21 cellular contexts compared by ENCODE assay signal in the genomic region with DNA sequence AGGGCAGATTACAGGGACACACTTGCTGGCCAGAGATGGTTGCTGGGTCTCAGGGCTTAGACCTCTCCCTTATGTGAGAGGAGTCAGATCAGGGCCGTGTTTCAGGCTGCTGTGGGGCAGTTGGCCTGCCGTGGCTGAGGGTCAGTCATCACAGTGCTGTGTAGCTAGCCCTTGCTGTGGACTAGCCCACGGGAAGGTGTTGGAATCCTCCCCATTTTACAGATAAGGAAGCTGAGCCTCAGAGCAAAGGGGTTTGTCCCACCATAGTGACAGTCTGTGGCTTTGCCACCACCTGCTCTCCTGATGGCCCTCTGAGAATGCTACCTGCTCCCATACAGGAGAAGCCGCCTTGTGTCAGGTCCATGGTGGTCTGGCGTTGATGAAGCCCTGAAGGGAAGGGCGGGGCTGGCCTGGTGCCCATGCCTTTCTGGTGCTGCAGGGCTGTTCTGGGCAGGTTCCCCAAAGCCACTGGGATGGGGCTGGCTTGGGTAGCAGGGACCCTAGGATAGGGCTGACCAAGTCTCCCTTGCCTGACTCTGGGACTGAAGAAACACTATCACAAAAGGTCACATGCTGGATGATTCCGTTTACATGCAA. TPM values are rescaled to one million over a fixed set of nuclear protein-coding genes. Genes with fewer than 3 reads are reported as not detected.
DNase-seq lines count a peak whose midpoint lies in the region; ATAC-seq, FAIRE-seq and TF ChIP-seq lines count a peak whose summit lies in the region.
"Had no signal": no experiment of that assay in that cellular context is flagged by ENCODE, and none has a peak within 500 bp of the region (broad histone marks: within the 10 kb centered on the region; RNA-seq: fewer than 3 reads in every experiment).

No MANE protein-coding gene starts in this region.

- FAIRE-seq in kidney (lab: Jason Lieb, UNC) = no peak
- FAIRE-seq: colon, D721Med, TTC549 had no signal

- intact Hi-C loops in Right ventricle myocardium inferior (cut with DNase I) (no loop called here), left cardiac atrium (cut with DNase I) (no loop called here), kidney (cut with DNase I) (no loop called here), upper lobe of right lung (cut with DNase I) (no loop called here)

- POLR2A ChIA-PET in RWPE1 (lab: Yijun Ruan, JAX; ENCODE audit: low non-redundant PET) = no interaction called here

- no peaks in the 10 kb centered on the region for H3K27me3 ChIP-seq in upper lobe of right lung
- H3K27me3 ChIP-seq: foreskin keratinocyte had no signal

- no peak overlapping the region for H3K4me3 ChIP-seq in kidney (ENCODE audit: low read length in 2 of 2)
- no peak overlapping the region for H3K4me3 ChIP-seq in upper lobe of right lung
- H3K4me3 ChIP-seq: left ventricle myocardium inferior had no signal

- H3K9ac ChIP-seq in kidney (ENCODE audit: low read length in 2 of 2) = peak overlapping the region in 1 of 2 donors; percentile 58
- H3K9ac ChIP-seq: SK-N-SH had no signal

- DNase-seq in Right ventricle myocardium inferior (ENCODE audit: missing footprints) (peak; percentile 30), left cardiac atrium (no peak), RWPE1 (ENCODE audit: low spot score) (no peak), kidney (no peak), upper lobe of right lung (peak; percentile 63), NCI-H510A (lab: John Stamatoyannopoulos, UW) (no peak), amniotic stem cell (lab: John Stamatoyannopoulos, UW) (no peak), germinal center (ENCODE audit: low spot score) (no peak)
- DNase-seq: activated CD8-positive, alpha-beta memory T cell treated with anti-CD3 and anti-CD28 coated beads for 24 hours; activated effector memory CD4-positive, alpha-beta T cell treated with anti-CD3 and anti-CD28 coated beads, Interleukin-2, amount 50 U/mL, for 16 hours; foreskin keratinocyte; HFFc6; left ventricle myocardium inferior; MM.1S; NCI-H2029; PC-3; retina; SK-N-SH had no signal

- ATAC-seq in Right ventricle myocardium inferior (no peak), left cardiac atrium (no peak), upper lobe of right lung (no peak)
- ATAC-seq: foreskin keratinocyte, PC-3 had no signal

- H3K27ac ChIP-seq in RWPE1 (peak overlapping the region; percentile 90), kidney (ENCODE audit: low read depth in 2 of 2, low read length in 2 of 2) (peak overlapping the region; percentile 4 to 71), upper lobe of right lung (no peak overlapping the region)
- H3K27ac ChIP-seq: foreskin keratinocyte, left ventricle myocardium inferior had no signal

- H3K4me1 ChIP-seq in kidney (ENCODE audit: control insufficient read depth in 1 of 2, insufficient read depth in 1 of 2, low read depth in 1 of 2, low read length in 2 of 2) = peaks cover 3 to 8% of the 10 kb centered on the region in 2 donors
- peaks cover 4% of the 10 kb centered on the region for H3K4me1 ChIP-seq in upper lobe of right lung
- H3K4me1 ChIP-seq: foreskin keratinocyte had no signal

- TF ChIP-seq CTCF in RWPE1 (conservative IDR thresholded peaks at IDR 0.05; ENCODE audit: low read depth) = no peak
- TF ChIP-seq CTCF in kidney (IDR thresholded peaks at IDR 0.05; ENCODE audit: borderline replicate concordance, extremely low read depth, insufficient read depth) = no peak
- no peak for TF ChIP-seq CTCF in upper lobe of right lung (IDR thresholded peaks at IDR 0.05)

- CTCF ChIA-PET in RWPE1 (lab: Yijun Ruan, JAX) = no interaction called here

- H3K9me3 ChIP-seq in kidney (ENCODE audit: control insufficient read depth in 1 of 2, low read length in 2 of 2) = no peaks in the 10 kb centered on the region
- H3K9me3 ChIP-seq in upper lobe of right lung = no peaks in the 10 kb centered on the region
- H3K9me3 ChIP-seq: left ventricle myocardium inferior, SK-N-SH had no signal

- H3K36me3 ChIP-seq in kidney (ENCODE audit: control insufficient read depth in 1 of 2, insufficient read depth in 2 of 2, low read length in 2 of 2) = peaks cover 10% of the 10 kb centered on the region in 2 donors
- H3K36me3 ChIP-seq in upper lobe of right lung = peaks cover 15% of the 10 kb centered on the region

RNA-seq across cellular contexts. Expression of gene FAM53A, which starts 2.4 kb away (rescaled TPM):
- total RNA-seq in Right ventricle myocardium inferior (0.49 TPM), left cardiac atrium (1 to 10 TPM; 1.3 to 1.6 TPM), kidney (2.9 TPM), upper lobe of right lung (2.8 TPM)
- 1.2 TPM for polyA plus RNA-seq in kidney (ENCODE audit: insufficient read depth, low read depth, low replicate concordance)

RNA-seq across cellular contexts. Expression of gene SLBP, which starts 25.6 kb away (rescaled TPM):
- 13.7 TPM for total RNA-seq in Right ventricle myocardium inferior
- 10 to 100 TPM; 15.8 to 18.2 TPM for total RNA-seq in left cardiac atrium
- 30.7 TPM for total RNA-seq in kidney
- polyA plus RNA-seq in kidney (ENCODE audit: insufficient read depth, low read depth, low replicate concordance) = 42.8 TPM
- 32.8 TPM for total RNA-seq in upper lobe of right lung

RNA-seq across cellular contexts. Expression of gene TMEM129, which starts 34.6 kb away (rescaled TPM):
- total RNA-seq in Right ventricle myocardium inferior = 26.3 TPM
- 10 to 100 TPM; 34.0 to 48.4 TPM for total RNA-seq in left cardiac atrium
- total RNA-seq in kidney = 48.2 TPM
- polyA plus RNA-seq in kidney (ENCODE audit: insufficient read depth, low read depth, low replicate concordance) = 60.0 TPM
- total RNA-seq in upper lobe of right lung = 33.2 TPM

RNA-seq across cellular contexts. Expression of gene TACC3, which starts 34.8 kb away (rescaled TPM):
- total RNA-seq in Right ventricle myocardium inferior (7.0 TPM), left cardiac atrium (1 to 10 TPM; 6.3 to 9.2 TPM), kidney (12.2 TPM), upper lobe of right lung (13.3 TPM)
- 4.9 TPM for polyA plus RNA-seq in kidney (ENCODE audit: insufficient read depth, low read depth, low replicate concordance)

Comparison
In these comparisons a context has a peak if more than half of its experiments do, and no peak if none do; other contexts are left out.
1. DNase-seq: peak in Right ventricle myocardium inferior (single experiment) and upper lobe of right lung (single experiment); none in left cardiac atrium (single experiment), RWPE1 (single experiment), kidney (single experiment), NCI-H510A (single experiment), amniotic stem cell (single experiment) and germinal center (single experiment).